ENCODE assay signal across 8 cellular contexts in the genomic region with DNA sequence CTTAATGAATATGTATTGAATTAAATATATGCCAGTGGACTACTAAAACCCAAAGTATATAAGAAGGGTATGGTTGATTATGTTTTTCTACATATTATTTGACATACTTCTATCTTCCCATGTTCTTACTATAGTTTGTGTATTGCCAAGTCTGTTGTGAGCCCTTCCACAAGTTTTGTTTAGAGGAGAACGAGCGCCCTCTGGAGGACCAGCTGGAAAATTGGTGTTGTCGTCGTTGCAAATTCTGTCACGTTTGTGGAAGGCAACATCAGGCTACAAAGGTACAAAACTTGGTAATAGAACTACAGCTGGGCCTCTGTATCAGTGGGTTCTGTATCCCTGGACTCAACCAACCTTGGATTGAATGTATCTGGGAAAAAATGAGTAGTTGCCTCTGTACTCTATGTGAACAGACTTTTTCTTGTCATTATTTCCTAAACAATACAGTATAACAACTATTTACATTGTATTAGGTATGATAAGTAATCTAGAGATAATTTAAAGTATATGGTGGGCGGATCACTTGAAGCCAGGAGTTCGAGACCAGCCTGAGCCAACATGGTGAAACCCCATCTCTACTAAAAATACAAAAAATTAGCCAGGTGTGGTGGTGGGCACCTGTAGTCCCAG. TPM values are rescaled to one million over a fixed set of nuclear protein-coding genes. Genes with fewer than 3 reads are reported as not detected.
DNase-seq lines count a peak whose midpoint lies in the region; ATAC-seq and TF ChIP-seq lines count a peak whose summit lies in the region.

No MANE protein-coding gene starts in this region.

- no peak overlapping the region for H3K27ac Mint-ChIP-seq in nephron

- no TSS peak for BruUV-seq in OCI-LY7 (replicated peaks; lab: Mats Ljungman, UMichigan)

- no peaks in the 10 kb centered on the region for H4K20me1 ChIP-seq in OCI-LY7 (ENCODE audit: insufficient read depth, low read length)

- no peaks in the 10 kb centered on the region for H3K9me3 Mint-ChIP-seq in nephron

- intact Hi-C loops in OCI-LY7 (cut with micrococcal nuclease; ENCODE audit: unreplicated experiment), result loop anchor here (1.0 to 5.0 kb wide), 5 partner anchors 54 to 343 kb away; a partner anchor contains a TSS

- CTCF ChIA-PET in OCI-LY7 (lab: Charles Lee; ENCODE audit: unreplicated experiment), result interaction anchor here (0.6 kb wide), 2 partner anchors 18 to 155 kb away, joined by 3 read pairs; no protein-coding TSS in a partner anchor

- H3K4me3 Mint-ChIP-seq in nephron, result no peak overlapping the region

- H3K36me3 ChIP-seq in OCI-LY7 (ENCODE audit: insufficient read depth, low read length), result peaks cover 89% of the 10 kb centered on the region

- POLR2A ChIA-PET in OCI-LY7 (lab: Charles Lee), result interaction anchor here (0.6 to 0.7 kb wide), 2 partner anchors 18 to 785 kb away, joined by 3 to 4 read pairs; no protein-coding TSS in a partner anchor

- peak; percentile 69 for ATAC-seq in stimulated activated naive CD8-positive, alpha-beta T cell treated with anti-CD3 and anti-CD28 coated beads, Interleukin-15, Interleukin-2, amounts not matched to agents 100 U/mL and 50 U/mL, for 24 hours
- no peak for ATAC-seq in GM18867 (IDR thresholded peaks at IDR 0.05; ENCODE audit: unreplicated experiment)

- no peak overlapping the region for H3K4me3 ChIP-seq in Jurkat, Clone E6-1 (ENCODE audit: low read length)
- H3K4me3 ChIP-seq in OCI-LY7 (ENCODE audit: low read depth, low read length, poor library complexity, severe bottlenecking), result no peak overlapping the region

- H3K27ac ChIP-seq in OCI-LY7 (ENCODE audit: low read depth, low read length, poor library complexity, severe bottlenecking), result no peak overlapping the region

- H3K4me2 ChIP-seq in OCI-LY7 (ENCODE audit: low read length), result no peak overlapping the region

- no peaks in the 10 kb centered on the region for H3K4me1 Mint-ChIP-seq in nephron

- TF ChIP-seq POLR2A in erythroblast (IDR thresholded peaks at IDR 0.05; ENCODE audit: low read length), result no peak

- H3K36me3 Mint-ChIP-seq in nephron (ENCODE audit: low read depth), result peaks cover 65% of the 10 kb centered on the region

- H3K79me2 ChIP-seq in OCI-LY7 (ENCODE audit: insufficient read depth, low read depth, low read length), result no peaks in the 10 kb centered on the region

- TF ChIP-seq CTCF in OCI-LY7 (conservative IDR thresholded peaks at IDR 0.05; ENCODE audit: low read length) (peak; percentile 99), nephron (IDR thresholded peaks at IDR 0.05; ENCODE audit: unreplicated experiment in 3 of 3) (peak; percentile 75 to 82 (median 80))

- DNase-seq in COLO829 (ENCODE audit: low spot score) (peak; percentile 66), OCI-LY7 (ENCODE audit: low spot score) (peak; percentile 79), activated T-cell treated with anti-CD3 and anti-CD28 coated beads for 4 hours (peak; percentile 71), erythroblast (lab: John Stamatoyannopoulos, UW) (peak; percentile 83 to 91)
- DNase-seq in Jurkat, Clone E6-1 (ENCODE audit: low read depth, low spot score), result peak; percentile 78
- peak; percentile 79 for DNase-seq in stimulated activated naive CD8-positive, alpha-beta T cell treated with anti-CD3 and anti-CD28 coated beads, Interleukin-15, Interleukin-2, amounts not matched to agents 100 U/mL and 50 U/mL, for 24 hours

- no peaks in the 10 kb centered on the region for H3K27me3 Mint-ChIP-seq in nephron (ENCODE audit: low read depth)

- H3K4me1 ChIP-seq in OCI-LY7 (ENCODE audit: insufficient read depth, low read length, poor library complexity, severe bottlenecking), result no peaks in the 10 kb centered on the region

- H2AFZ ChIP-seq in OCI-LY7 (ENCODE audit: low read length), result no peak overlapping the region

- no peaks in the 10 kb centered on the region for H3K9me3 ChIP-seq in OCI-LY7 (ENCODE audit: low read length)

- H3K9me2 ChIP-seq in OCI-LY7 (ENCODE audit: insufficient read depth, low read length), result no peaks in the 10 kb centered on the region

RNA-seq across cellular contexts. Expression of a gene that starts 38.7 kb away (rescaled TPM):
- polyA plus RNA-seq in Jurkat, Clone E6-1 (2012; ENCODE audit: insufficient read depth, insufficient read length), result 1.2 TPM
- not detected in 2 replicates for total RNA-seq in OCI-LY7 (2014; rRNA removed; shearing (Covaris generic))
- total RNA-seq in OCI-LY7 (2022), result 0.65 and 0.82 TPM in 2 replicates

RNA-seq across cellular contexts. Expression of a gene that starts 42.4 kb away (rescaled TPM):
- polyA plus RNA-seq in Jurkat, Clone E6-1 (2012; ENCODE audit: insufficient read depth, insufficient read length), result 11.4 TPM
- total RNA-seq in OCI-LY7 (2014; rRNA removed; shearing (Covaris generic)), result 14.0 and 16.0 TPM in 2 replicates
- total RNA-seq in OCI-LY7 (2022), result 10.7 and 11.7 TPM in 2 replicates

RNA-seq across cellular contexts. Expression of a gene that starts 52.3 kb away (rescaled TPM):
- polyA plus RNA-seq in Jurkat, Clone E6-1 (2012; ENCODE audit: insufficient read depth, insufficient read length), result 27.5 TPM
- 55.8 and 58.8 TPM in 2 replicates for total RNA-seq in OCI-LY7 (2014; rRNA removed; shearing (Covaris generic))
- total RNA-seq in OCI-LY7 (2022), result 90.0 and 96.4 TPM in 2 replicates
